In genomic region chr6:33156561-33156960, GRCh38 we compare ENCODE assay signal across 23 cellular contexts. TPM values are rescaled to one million over a fixed set of nuclear protein-coding genes. Genes with fewer than 3 reads are reported as not detected.
A peak's percentile ranks its signal among the peaks of the same experiment; 100 is the strongest.
DNase-seq lines count a peak whose midpoint lies in the region; ATAC-seq, FAIRE-seq and TF ChIP-seq lines count a peak whose summit lies in the region.
"Had no signal": no experiment of that assay in that cellular context is flagged by ENCODE, and none has a peak within 500 bp of the region (broad histone marks: within the 10 kb centered on the region; RNA-seq: fewer than 3 reads in every experiment).

No MANE protein-coding gene starts in this region.

- TF ChIP-seq POLR2A in H54 (IDR thresholded peaks at IDR 0.05; ENCODE audit: low read depth, low read length) (no peak), lower leg skin (IDR thresholded peaks at IDR 0.05) (no peak)

- ATAC-seq in GM18520 (IDR thresholded peaks at IDR 0.05; ENCODE audit: unreplicated experiment) (no peak), HG03108 (IDR thresholded peaks at IDR 0.05; ENCODE audit: unreplicated experiment) (no peak)
- ATAC-seq: A549, GM12878 had no signal

- H4K20me1 ChIP-seq in osteoblast (ENCODE audit: insufficient read depth, low read length): no peaks in the 10 kb centered on the region
- H4K20me1 ChIP-seq: BLaER1 treated with 17β-estradiol and CSF1 and Interleukin-3, amounts not matched to agents 10 nM and 100 nM had no signal

- DNase-seq in H54 (ENCODE audit: insufficient read length, low spot score) (peak; percentile 27), MG63 (peak; percentile 51), osteoblast (ENCODE audit: insufficient read length, low spot score, missing footprints) (peak; percentile 57), lower leg skin (ENCODE audit: low spot score in 2 of 2) (no peak)
- DNase-seq: 8988T; ACHN; AML-193; BE2C; CD4-positive, alpha-beta T cell; CD8-positive, alpha-beta memory T cell; DMS 273 treated with DMSO at 0.1 percent for 48 hours; DMS79; EL; GDM1; GOT3; H7; HCEC 1CT had no signal

- H3K27ac ChIP-seq in osteoblast (ENCODE audit: low read depth, low read length): no peak overlapping the region
- H3K27ac ChIP-seq: A549; BLaER1 treated with 17β-estradiol and CSF1 and Interleukin-3, amounts not matched to agents 10 nM and 100 nM had no signal

- no peaks in the 10 kb centered on the region for H3K27me3 ChIP-seq in MG63
- H3K27me3 ChIP-seq in osteoblast (ENCODE audit: insufficient read depth, low read length): no peaks in the 10 kb centered on the region
- H3K27me3 ChIP-seq: BLaER1 treated with 17β-estradiol and CSF1 and Interleukin-3, amounts not matched to agents 10 nM and 100 nM had no signal

- no peak overlapping the region for H3K4me3 ChIP-seq in MG63
- H3K4me3 ChIP-seq in osteoblast (ENCODE audit: insufficient read depth, low read length): no peak overlapping the region
- H3K4me3 ChIP-seq in lower leg skin (ENCODE audit: low read depth, poor library complexity, severe bottlenecking): no peak overlapping the region
- H3K4me3 ChIP-seq: A549; BLaER1 treated with 17β-estradiol and CSF1 and Interleukin-3, amounts not matched to agents 10 nM and 100 nM; GM12878 had no signal

- peaks cover 12% of the 10 kb centered on the region for H3K4me1 ChIP-seq in osteoblast (ENCODE audit: insufficient read depth, low read length)
- H3K4me1 ChIP-seq: BE2C had no signal

- no peaks in the 10 kb centered on the region for H3K79me2 ChIP-seq in osteoblast (ENCODE audit: insufficient read depth, low read length)

- no peak overlapping the region for H2AFZ ChIP-seq in osteoblast (ENCODE audit: low read length)

- WGBS in lower leg skin, 2 donors: 78 to 92% methylated on average over 6 of the region's 6 CpGs

- no peak overlapping the region for H3K4me2 ChIP-seq in osteoblast (ENCODE audit: insufficient read depth, low read length)
- H3K4me2 ChIP-seq: A549; BLaER1 treated with 17β-estradiol and CSF1 and Interleukin-3, amounts not matched to agents 10 nM and 100 nM had no signal

- H3K9me3 ChIP-seq in MG63 (peaks cover 8% of the 10 kb centered on the region), osteoblast (ENCODE audit: low read depth, low read length) (no peaks in the 10 kb centered on the region)
- H3K9me3 ChIP-seq: A549, BE2C had no signal

- no peak for TF ChIP-seq CTCF in osteoblast (IDR thresholded peaks at IDR 0.05; ENCODE audit: extremely low read depth, low read depth, low read length)
- TF ChIP-seq CTCF in lower leg skin (IDR thresholded peaks at IDR 0.05): no peak

- no peak for FAIRE-seq in H54 (lab: Jason Lieb, UNC)
- FAIRE-seq: A549, D721Med, GM12878 had no signal

- H3K36me3 ChIP-seq in MG63 (no peaks in the 10 kb centered on the region), osteoblast (ENCODE audit: insufficient read depth, low read length) (no peaks in the 10 kb centered on the region)
- H3K36me3 ChIP-seq: BE2C; BLaER1 treated with 17β-estradiol and CSF1 and Interleukin-3, amounts not matched to agents 10 nM and 100 nM had no signal

- intact Hi-C loops in lower leg skin (cut with DNase I; ENCODE audit: low total_unique reads): no loop called here

RNA-seq across cellular contexts. Expression of gene COL11A2, which starts 35.7 kb away (rescaled TPM):
- total RNA-seq in MG63 (2014; rRNA removed; shearing (Covaris generic); ENCODE audit: low replicate concordance): 0.99 and 2.6 TPM in 2 replicates
- total RNA-seq in osteoblast: 1.8 TPM in 2 replicates
- under 1 TPM; 0.16 to 0.30 (median 0.28) TPM for total RNA-seq in lower leg skin

RNA-seq across cellular contexts. Expression of gene RXRB, which starts 43.9 kb away (rescaled TPM):
- 43.6 and 58.8 TPM in 2 replicates for total RNA-seq in MG63 (2014; rRNA removed; shearing (Covaris generic); ENCODE audit: low replicate concordance)
- total RNA-seq in osteoblast (19.2 and 20.9 TPM in 2 replicates), lower leg skin (10 to 100 TPM; 17.8 to 27.3 (median 24.9) TPM)

RNA-seq across cellular contexts. Expression of gene SLC39A7, which starts 44.1 kb away (rescaled TPM):
- total RNA-seq in MG63 (2014; rRNA removed; shearing (Covaris generic); ENCODE audit: low replicate concordance): 397 and 459 TPM in 2 replicates
- total RNA-seq in osteoblast: 108 and 109 TPM in 2 replicates
- 10 to 100 TPM; 35.4 to 52.7 (median 39.1) TPM for total RNA-seq in lower leg skin

RNA-seq across cellular contexts. Expression of gene HSD17B8, which starts 47.9 kb away (rescaled TPM):
- total RNA-seq in MG63 (2014; rRNA removed; shearing (Covaris generic); ENCODE audit: low replicate concordance): not detected in 2 replicates
- total RNA-seq in osteoblast (2.7 and 3.3 TPM in 2 replicates), lower leg skin (10 to 100 TPM; 39.3 to 49.5 (median 41.8) TPM)

RNA-seq across cellular contexts. Expression of gene RING1, which starts 51.7 kb away (rescaled TPM):
- 77.7 and 171 TPM in 2 replicates for total RNA-seq in MG63 (2014; rRNA removed; shearing (Covaris generic); ENCODE audit: low replicate concordance)
- total RNA-seq in osteoblast (34.0 and 34.2 TPM in 2 replicates), lower leg skin (10 to 100 TPM; 10.0 to 22.1 (median 13.7) TPM)

Comparison
In these comparisons a context has a peak if more than half of its experiments do, and no peak if none do; other contexts are left out.
1. DNase-seq: peak in H54 (single experiment), MG63 (single experiment) and osteoblast (single experiment); none in lower leg skin (0 of 2).